Comparison of ENCODE assay signal across 21 cellular contexts in genomic region chr22:46371623-46372226, GRCh38.
"Had no signal": no experiment of that assay in that cellular context is flagged by ENCODE, and none has a peak within 500 bp of the region (broad histone marks: within the 10 kb centered on the region; RNA-seq: fewer than 3 reads in every experiment).

No MANE protein-coding gene starts in this region.

- H3K4me3 ChIP-seq: adrenal gland, ascending aorta, coronary artery, esophagus squamous epithelium, heart left ventricle, tibial artery, uterus had no signal

- ATAC-seq: heart left ventricle, left cardiac atrium, right cardiac atrium had no signal

- H3K4me1 ChIP-seq: adrenal gland, ascending aorta, heart left ventricle, parathyroid adenoma, tibial artery, uterus had no signal

- H3K27ac ChIP-seq: adrenal gland, ascending aorta, coronary artery, heart left ventricle, parathyroid adenoma, tibial artery, uterus had no signal

- H3K9ac ChIP-seq: parathyroid adenoma had no signal

- H2AFZ ChIP-seq: parathyroid adenoma had no signal

- H3K9me3 ChIP-seq: uterus had no signal

- H3K27ac Mint-ChIP-seq: activated CD4-positive, alpha-beta memory T cell treated with anti-CD3 and anti-CD28 coated beads, Interleukin-2, amount 10 ng/mL, durations not matched to agents 7 days and 5 days; activated CD4-positive, alpha-beta T cell treated with anti-CD3 and anti-CD28 coated beads, Interleukin-2, amount 10 ng/mL, durations not matched to agents 24 days and 14 days; endodermal cell; nephron; stimulated activated naive CD8-positive, alpha-beta T cell treated with anti-CD3 and anti-CD28 coated beads, Interleukin-15, Interleukin-2, amounts not matched to agents 100 ng/mL and 50 ng/mL, for 24 hours had no signal

- H3K4me3 Mint-ChIP-seq: activated CD4-positive, alpha-beta memory T cell treated with anti-CD3 and anti-CD28 coated beads, Interleukin-2, amount 10 ng/mL, durations not matched to agents 7 days and 5 days; activated CD4-positive, alpha-beta T cell treated with anti-CD3 and anti-CD28 coated beads, Interleukin-2, amount 10 ng/mL, durations not matched to agents 24 days and 14 days; endodermal cell; nephron; stimulated activated naive CD8-positive, alpha-beta T cell treated with anti-CD3 and anti-CD28 coated beads, Interleukin-15, Interleukin-2, amounts not matched to agents 100 ng/mL and 50 ng/mL, for 24 hours had no signal

- H3K36me3 ChIP-seq: adrenal gland, ascending aorta, uterus had no signal

- DNase-seq: activated CD4-positive, alpha-beta T cell treated with anti-CD3 and anti-CD28 coated beads, Interleukin-2, amount 10 ng/mL, durations not matched to agents 24 days and 14 days; activated effector memory CD4-positive, alpha-beta T cell treated with anti-CD3 and anti-CD28 coated beads, Interleukin-2, amount 50 U/mL, for 16 hours; activated naive CD4-positive, alpha-beta T cell treated with anti-CD3 and anti-CD28 coated beads, Interleukin-2, amount 50 U/mL, for 16 hours; adrenal gland; endodermal cell; esophagus squamous epithelium; islet precursor cell; left cardiac atrium; midbrain; nucleus accumbens; stimulated activated CD4-positive, alpha-beta T cell treated with anti-CD3 and anti-CD28 coated beads, Interleukin-4, amount 100 ng/mL, for 24 hours; tibial artery; uterus had no signal

- H3K27me3 ChIP-seq: ascending aorta, uterus had no signal
